1 cellular context compared by ENCODE assay signal in the genomic region with DNA sequence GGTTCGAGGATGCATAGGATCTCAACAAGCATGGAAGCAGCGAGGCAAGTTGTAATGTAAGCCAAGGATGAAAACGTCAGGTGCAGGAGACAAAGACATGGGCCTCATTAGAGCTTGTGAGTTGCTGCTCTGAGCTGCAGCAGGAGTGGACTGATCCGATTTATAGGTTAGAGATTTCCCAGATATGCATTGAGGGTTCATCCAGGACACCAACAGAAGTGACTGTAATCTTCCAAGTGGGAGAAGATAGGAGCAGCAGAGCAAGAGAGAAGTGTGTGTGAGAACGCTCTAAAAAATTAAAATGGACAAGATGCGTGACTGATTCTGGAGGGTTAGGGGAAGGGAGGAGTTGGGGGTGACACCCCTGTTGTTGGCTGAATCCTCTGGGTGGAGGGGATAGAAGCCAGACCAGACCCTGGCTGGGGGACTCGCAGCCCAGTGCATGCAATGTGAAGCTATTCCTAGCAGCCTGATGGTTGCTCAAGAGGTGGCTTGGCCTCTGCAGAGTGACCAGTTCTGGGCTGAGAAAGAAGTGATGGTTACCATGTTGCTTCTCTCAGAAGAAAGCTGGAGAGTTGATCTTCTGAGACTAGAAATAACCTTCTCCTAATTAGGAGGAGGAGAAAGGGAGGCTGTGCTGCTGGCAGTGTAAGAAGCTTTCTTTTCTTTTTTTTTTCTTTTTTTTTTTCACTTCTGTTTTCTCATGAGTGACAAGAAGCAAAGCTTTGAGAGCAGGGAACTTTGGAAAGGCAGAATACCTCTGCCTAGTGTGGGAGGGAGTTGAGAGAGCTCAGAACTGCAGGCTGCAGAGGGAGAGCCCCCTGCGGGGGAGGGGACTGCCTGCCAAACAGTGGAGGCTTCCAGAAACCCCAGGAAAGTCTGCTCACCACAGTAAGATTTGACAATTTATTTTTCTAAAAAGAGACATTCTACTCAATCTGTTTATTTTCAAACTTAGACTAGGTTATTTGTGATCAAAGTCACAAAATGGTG.
TF ChIP-seq lines count a peak whose summit lies in the region.

No MANE protein-coding gene starts in this region.

TF ChIP-seq in K562, 482 proteins besides CTCF, POLR2A, EP300 and RAD21:
- TF ChIP-seq MGA (IDR thresholded peaks at IDR 0.05) (no peak), BRCA1 (IDR thresholded peaks at IDR 0.05) (no peak), BRCA1 (CRISPR knock-in tag; IDR thresholded peaks at IDR 0.05) (no peak), MBD1 (CRISPR knock-in tag; IDR thresholded peaks at IDR 0.05) (no peak), ZNF282 (CRISPR knock-in tag; IDR thresholded peaks at IDR 0.05) (no peak), SIRT6 (IDR thresholded peaks at IDR 0.05; ENCODE audit: low read depth, low read length) (no peak), ZFP30 (CRISPR knock-in tag; IDR thresholded peaks at IDR 0.05; ENCODE audit: borderline replicate concordance) (no peak), ZBTB1 (CRISPR knock-in tag; IDR thresholded peaks at IDR 0.05; ENCODE audit: borderline replicate concordance, low read depth) (no peak)
- TF ChIP-seq, protein P1, sequence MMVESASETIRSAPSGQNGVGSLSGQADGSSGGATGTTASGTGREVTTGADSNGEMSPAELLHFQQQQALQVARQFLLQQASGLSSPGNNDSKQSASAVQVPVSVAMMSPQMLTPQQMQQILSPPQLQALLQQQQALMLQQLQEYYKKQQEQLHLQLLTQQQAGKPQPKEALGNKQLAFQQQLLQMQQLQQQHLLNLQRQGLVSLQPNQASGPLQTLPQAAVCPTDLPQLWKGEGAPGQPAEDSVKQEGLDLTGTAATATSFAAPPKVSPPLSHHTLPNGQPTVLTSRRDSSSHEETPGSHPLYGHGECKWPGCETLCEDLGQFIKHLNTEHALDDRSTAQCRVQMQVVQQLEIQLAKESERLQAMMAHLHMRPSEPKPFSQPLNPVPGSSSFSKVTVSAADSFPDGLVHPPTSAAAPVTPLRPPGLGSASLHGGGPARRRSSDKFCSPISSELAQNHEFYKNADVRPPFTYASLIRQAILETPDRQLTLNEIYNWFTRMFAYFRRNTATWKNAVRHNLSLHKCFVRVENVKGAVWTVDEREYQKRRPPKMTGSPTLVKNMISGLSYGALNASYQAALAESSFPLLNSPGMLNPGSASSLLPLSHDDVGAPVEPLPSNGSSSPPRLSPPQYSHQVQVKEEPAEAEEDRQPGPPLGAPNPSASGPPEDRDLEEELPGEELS (CRISPR knock-in tag; IDR thresholded peaks at IDR 0.05; ENCODE audit: borderline replicate concordance): no peak
